15 cellular contexts compared by ENCODE assay signal in the genomic region with DNA sequence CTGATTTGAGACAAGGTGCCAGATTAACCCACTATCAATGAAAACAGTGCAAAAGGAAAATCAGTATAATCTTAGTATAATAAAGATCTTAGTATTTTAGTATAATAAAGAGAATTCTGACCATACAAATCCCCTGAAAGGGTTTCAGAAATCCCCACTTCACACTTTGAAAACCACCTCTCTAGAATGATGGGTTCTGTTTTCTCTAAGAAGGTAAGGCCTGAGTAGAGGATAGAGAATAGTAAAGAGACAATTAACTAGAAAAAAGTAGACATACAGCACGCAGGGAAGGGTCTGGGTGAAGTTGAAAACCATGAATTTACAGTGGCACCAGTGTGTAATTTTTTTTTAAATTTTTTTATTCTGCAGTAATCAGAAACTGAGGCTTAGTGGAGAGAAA.
"Had no signal": no experiment of that assay in that cellular context is flagged by ENCODE, and none has a peak within 500 bp of the region (broad histone marks: within the 10 kb centered on the region; RNA-seq: fewer than 3 reads in every experiment).

No MANE protein-coding gene starts in this region.

- H3K27me3 Mint-ChIP-seq: type B pancreatic cell had no signal

- H3K27ac ChIP-seq: lower lobe of right lung, prostate gland, testis, tibial artery had no signal

- H3K9me3 ChIP-seq: lower lobe of right lung, prostate gland, sigmoid colon, testis, tibial artery had no signal

- H3K4me3 ChIP-seq: dorsolateral prefrontal cortex, lower lobe of right lung, prostate gland, sigmoid colon, testis, tibial artery had no signal

- H3K4me1 ChIP-seq: prostate gland, testis, tibial artery had no signal

- ATAC-seq: left ventricle myocardium superior, lower lobe of right lung, right cardiac atrium had no signal

- H3K27ac Mint-ChIP-seq: nephron, type B pancreatic cell had no signal

- H3K4me3 Mint-ChIP-seq: nephron, type B pancreatic cell had no signal

- DNase-seq: dorsolateral prefrontal cortex; effector CD4-positive, alpha-beta T cell; left ventricle myocardium superior; lower lobe of right lung; nucleus accumbens; right cardiac atrium; sigmoid colon; stimulated activated CD4-positive, alpha-beta T cell treated with anti-CD3 and anti-CD28 coated beads, Interleukin-4, amount 100 ng/mL, for 4 hours; stimulated activated naive CD4-positive, alpha-beta T cell; substantia nigra; testis; tibial artery had no signal

- H3K9me3 Mint-ChIP-seq: type B pancreatic cell had no signal

- H3K4me1 Mint-ChIP-seq: nephron had no signal

- H3K27me3 ChIP-seq: dorsolateral prefrontal cortex, sigmoid colon, testis, tibial artery had no signal
